Comparison of ENCODE assay signal across 15 cellular contexts in the genomic region with DNA sequence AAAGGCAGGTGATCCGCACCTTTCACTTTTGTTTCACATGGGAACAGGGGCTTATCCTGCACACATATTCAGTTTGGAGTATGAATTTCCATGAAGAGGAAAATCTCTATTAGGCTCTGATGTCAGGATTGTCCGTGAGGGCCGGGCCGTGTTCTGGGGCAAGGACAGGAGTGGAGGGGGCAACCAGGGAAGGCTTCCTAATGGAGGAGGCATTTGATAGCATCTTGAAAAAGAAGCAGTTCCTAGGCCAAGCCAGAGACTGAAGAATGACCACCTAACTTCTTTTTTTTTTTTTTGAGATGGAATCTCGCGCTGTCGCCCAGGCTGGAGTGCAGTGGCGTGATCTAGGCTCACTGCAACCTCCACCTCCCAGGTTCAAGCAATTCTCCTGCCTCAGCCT.
"Had no signal": no experiment of that assay in that cellular context is flagged by ENCODE, and none has a peak within 500 bp of the region (broad histone marks: within the 10 kb centered on the region; RNA-seq: fewer than 3 reads in every experiment).

No MANE protein-coding gene starts in this region.

- H3K36me3 Mint-ChIP-seq: natural killer cell treated with Interleukin-12 subunit alpha and Interleukin-12 subunit beta and Interleukin-15 and Interleukin-18, amount 100 ng/mL, for 72 hours; T-cell had no signal

- H3K9me3 Mint-ChIP-seq: activated T-helper 2 cell treated with anti-CD3 and anti-CD28 coated beads, Interferon-gamma antibody, Interleukin-2, Interleukin-4, amounts not matched to agents 10 μg/mL and 5 μg/mL and 100 μg/mL, durations not matched to agents 14 hours and 24 hours and 36 hours; natural killer cell treated with Interleukin-12 subunit alpha and Interleukin-12 subunit beta and Interleukin-15 and Interleukin-18, amount 100 ng/mL, for 72 hours; stimulated activated naive CD8-positive, alpha-beta T cell treated with anti-CD3 and anti-CD28 coated beads, Interleukin-15, Interleukin-2, amounts not matched to agents 100 ng/mL and 50 ng/mL, for 24 hours; T-cell had no signal

- H3K4me3 ChIP-seq: hepatocyte, prostate gland, smooth muscle cell, suprapubic skin had no signal

- H3K9me3 ChIP-seq: prostate gland, suprapubic skin had no signal

- H3K27me3 ChIP-seq: hepatocyte, suprapubic skin had no signal

- ATAC-seq: activated CD4-positive, CD25-positive, alpha-beta regulatory T cell treated with anti-CD3 and anti-CD28 coated beads, Interleukin-2, amount 50 U/mL, for 24 hours; esophagus mucosa; left ventricle myocardium superior; right cardiac atrium; T-cell had no signal

- DNase-seq: activated naive CD4-positive, alpha-beta T cell treated with anti-CD3 and anti-CD28 coated beads, Interleukin-2, amount 50 U/mL, for 16 hours; kidney glomerular epithelial cell; left ventricle myocardium superior; T-cell; T-helper 9 cell had no signal

- H2AFZ ChIP-seq: hepatocyte had no signal

- H3K27ac ChIP-seq: suprapubic skin had no signal

- H3K36me3 ChIP-seq: prostate gland, suprapubic skin had no signal

- H3K27ac Mint-ChIP-seq: activated T-helper 2 cell treated with anti-CD3 and anti-CD28 coated beads, Interferon-gamma antibody, Interleukin-2, Interleukin-4, amounts not matched to agents 10 μg/mL and 5 μg/mL and 100 μg/mL, durations not matched to agents 14 hours and 24 hours and 36 hours; stimulated activated naive CD8-positive, alpha-beta T cell treated with anti-CD3 and anti-CD28 coated beads, Interleukin-15, Interleukin-2, amounts not matched to agents 100 ng/mL and 50 ng/mL, for 24 hours; T-cell had no signal

- H3K4me3 Mint-ChIP-seq: natural killer cell treated with Interleukin-12 subunit alpha and Interleukin-12 subunit beta and Interleukin-15 and Interleukin-18, amount 100 ng/mL, for 72 hours; stimulated activated naive CD8-positive, alpha-beta T cell treated with anti-CD3 and anti-CD28 coated beads, Interleukin-15, Interleukin-2, amounts not matched to agents 100 ng/mL and 50 ng/mL, for 24 hours; T-cell had no signal

- H3K27me3 Mint-ChIP-seq: natural killer cell treated with Interleukin-12 subunit alpha and Interleukin-12 subunit beta and Interleukin-15 and Interleukin-18, amount 100 ng/mL, for 72 hours; stimulated activated naive CD8-positive, alpha-beta T cell treated with anti-CD3 and anti-CD28 coated beads, Interleukin-15, Interleukin-2, amounts not matched to agents 100 ng/mL and 50 ng/mL, for 24 hours; T-cell had no signal
